9 cellular contexts compared by ENCODE assay signal in the genomic region with DNA sequence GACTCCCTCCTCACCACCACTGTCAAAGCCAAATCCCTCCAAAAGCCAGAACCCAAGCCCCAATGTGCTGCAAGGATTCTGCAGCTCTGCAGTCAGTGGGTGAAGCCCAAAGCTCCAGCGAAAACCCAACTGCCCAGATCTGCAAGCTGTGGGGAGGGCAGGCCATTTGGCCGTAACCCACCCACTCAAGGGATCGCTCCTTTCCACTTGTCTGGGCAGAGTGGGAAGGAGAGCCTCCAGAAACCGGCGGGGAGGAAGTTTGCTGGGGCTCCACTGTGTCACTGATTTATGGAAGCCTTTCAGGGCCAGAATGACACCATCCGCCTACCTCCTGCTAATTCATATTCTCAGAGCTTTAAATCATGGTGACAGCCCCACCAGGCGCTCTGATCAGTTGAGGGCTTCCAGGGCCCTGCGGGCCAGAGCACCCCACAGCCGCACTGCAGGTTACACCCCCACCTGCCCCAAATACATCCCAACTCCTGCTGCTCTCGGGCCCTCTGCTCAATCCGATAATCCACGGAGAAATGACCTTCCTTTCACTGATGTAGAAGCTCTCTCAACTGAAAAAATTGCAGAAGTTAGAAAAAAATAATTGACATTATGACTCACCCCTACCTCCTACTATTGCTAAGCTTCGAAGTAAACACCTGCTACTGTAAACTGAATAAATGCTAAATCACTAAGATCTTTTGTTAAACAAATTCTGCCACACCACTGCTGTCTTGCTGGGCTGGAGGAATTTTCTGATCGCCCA. TPM values are rescaled to one million over a fixed set of nuclear protein-coding genes. Genes with fewer than 3 reads are reported as not detected.
A peak's percentile ranks its signal among the peaks of the same experiment; 100 is the strongest.
DNase-seq lines count a peak whose midpoint lies in the region; ATAC-seq, FAIRE-seq and TF ChIP-seq lines count a peak whose summit lies in the region.
"Had no signal": no experiment of that assay in that cellular context is flagged by ENCODE, and none has a peak within 500 bp of the region (broad histone marks: within the 10 kb centered on the region; RNA-seq: fewer than 3 reads in every experiment).

No MANE protein-coding gene starts in this region.

- H3K9me3 Mint-ChIP-seq in HFFc6, result no peaks in the 10 kb centered on the region

- H3K27ac ChIP-seq in duodenal mucosa (ENCODE audit: low read depth, low read length) (no peak overlapping the region), skin epidermis (peak overlapping the region in 15 of 21 experiments; percentile 16 to 79 (median 68))
- H3K27ac ChIP-seq: cardiac muscle cell had no signal

- H3K27me3 ChIP-seq in duodenal mucosa (ENCODE audit: control insufficient read depth in 1 of 2, insufficient read depth in 2 of 2, low read length in 2 of 2), result no peaks in the 10 kb centered on the region

- H3K4me1 Mint-ChIP-seq in HFFc6 (ENCODE audit: low read depth), result peaks cover 6% of the 10 kb centered on the region

- no peak for DNase-seq in GM19239 (ENCODE audit: insufficient read length, low spot score)
- peak; percentile 35 for DNase-seq in HT1080 (ENCODE audit: low read depth)
- DNase-seq in pons (ENCODE audit: low spot score), result no peak
- DNase-seq in GM19240 (ENCODE audit: insufficient read length, low spot score), result no peak
- no peak for DNase-seq in HFFc6

- FAIRE-seq in GM19239 (lab: Jason Lieb, UNC), result peak; percentile 66

- H3K36me3 ChIP-seq in duodenal mucosa (ENCODE audit: control insufficient read depth in 1 of 2, insufficient read depth in 2 of 2, low read length in 2 of 2), result no peaks in the 10 kb centered on the region
- H3K36me3 ChIP-seq: cardiac muscle cell had no signal

- H3K9me3 ChIP-seq in duodenal mucosa (ENCODE audit: control insufficient read depth in 1 of 2, low read length in 2 of 2), result no peaks in the 10 kb centered on the region

- no peak overlapping the region for H3K27ac Mint-ChIP-seq in HFFc6

- no peaks in the 10 kb centered on the region for H3K36me3 Mint-ChIP-seq in HFFc6 (ENCODE audit: low read depth)

- H3K4me1 ChIP-seq in duodenal mucosa (ENCODE audit: control insufficient read depth in 1 of 2, insufficient read depth in 2 of 2, low read length in 2 of 2), result peaks cover 26 to 38% of the 10 kb centered on the region in 2 donors

- no peak for ATAC-seq in HG03039 (IDR thresholded peaks at IDR 0.05; ENCODE audit: unreplicated experiment)

- H3K9ac ChIP-seq in duodenal mucosa (ENCODE audit: low read depth in 1 of 2, low read length in 2 of 2), result peak overlapping the region; percentile 19 to 67

- no peak overlapping the region for H3K4me3 Mint-ChIP-seq in HFFc6

- no peak overlapping the region for H3K4me3 ChIP-seq in duodenal mucosa (ENCODE audit: low read depth in 1 of 2, low read length in 2 of 2)
- no peak overlapping the region for H3K4me3 ChIP-seq in skin epidermis
- H3K4me3 ChIP-seq: cardiac muscle cell had no signal

- peaks cover 28% of the 10 kb centered on the region for H3K27me3 Mint-ChIP-seq in HFFc6 (ENCODE audit: insufficient read depth)

- TF ChIP-seq CTCF in HFFc6 (IDR thresholded peaks at IDR 0.05), result no peak

RNA-seq across cellular contexts. Expression of a gene that starts 40.6 kb away (rescaled TPM):
- 29.6 and 51.5 TPM in 2 replicates for total RNA-seq in HT1080 (2014; rRNA removed; shearing (Covaris generic))
- polyA plus RNA-seq in HT1080 (2015; cell fraction: cytosol; rRNA removed), result 40.2 and 44.5 TPM in 2 replicates
- 9.3 and 13.1 TPM in 2 replicates for polyA plus RNA-seq in HT1080 (2015; cell fraction: nucleus; rRNA removed)
- total RNA-seq in HFFc6 (2021; fragmentation: NEBNext Ultra II Directional; extraction: Animal tissue kit (Norgen Biotek cat#: 25700)), result 10 to 100 TPM; 34.7 to 64.2 (median 41.3) TPM
